In genomic region chr11:70191495-70192140, GRCh38 we compare ENCODE assay signal across 8 cellular contexts. TPM values are rescaled to one million over a fixed set of nuclear protein-coding genes. Genes with fewer than 3 reads are reported as not detected.
DNase-seq lines count a peak whose midpoint lies in the region; ATAC-seq and TF ChIP-seq lines count a peak whose summit lies in the region.

No MANE protein-coding gene starts in this region.

- POLR2A ChIA-PET in T-cell (lab: Charles Lee), result no interaction called here

- 16% methylated on average over 22 of the region's 22 CpGs for WGBS in hepatocyte (ENCODE audit: low lambda C conversion rate, missing lambda C conversion rate)

- no peaks in the 10 kb centered on the region for H3K9me3 Mint-ChIP-seq in T-cell

- H3K9me3 ChIP-seq in hepatocyte (ENCODE audit: low read depth), result no peaks in the 10 kb centered on the region

- no peaks in the 10 kb centered on the region for H3K9me2 ChIP-seq in hepatocyte (replicated peaks; ENCODE audit: insufficient read depth)

- H4K20me1 ChIP-seq in KMS-11 (ENCODE audit: insufficient read depth) (no peaks in the 10 kb centered on the region), hepatocyte (ENCODE audit: insufficient read depth, poor library complexity, severe bottlenecking) (no peaks in the 10 kb centered on the region)

- H3K79me2 ChIP-seq in KMS-11 (ENCODE audit: insufficient read depth, low read depth) (no peaks in the 10 kb centered on the region), hepatocyte (no peaks in the 10 kb centered on the region)

- H3K4me3 ChIP-seq in KMS-11 (IDR thresholded peaks at IDR 0.05; ENCODE audit: insufficient read depth, low read depth, low read length), result no peak overlapping the region
- no peak overlapping the region for H3K4me3 ChIP-seq in hepatocyte

- peaks cover 8 to 12% of the 10 kb centered on the region in 2 donors for H3K27me3 Mint-ChIP-seq in T-cell

- peak; percentile 24 for DNase-seq in DMS79 (lab: John Stamatoyannopoulos, UW)
- peak in 26 of 34 experiments; percentile 10 to 53 (median 30) for DNase-seq in T-cell
- peak in 34 of 58 donors; percentile 3 to 69 (median 16) for DNase-seq in anterior cingulate cortex (lab: John Stamatoyannopoulos, UW)
- DNase-seq in hepatocyte (ENCODE audit: low spot score), result peak; percentile 90
- peak; percentile 13 to 31 for DNase-seq in stimulated activated CD4-positive, alpha-beta T cell treated with anti-CD3 and anti-CD28 coated beads, Interleukin-15, amount 100 ng/mL, for 1 hour (ENCODE audit: low read depth in 1 of 2, low spot score in 1 of 2)
- no peak for DNase-seq in GF-D8 (lab: John Stamatoyannopoulos, UW)

- TF ChIP-seq CTCF in KMS-11 (conservative IDR thresholded peaks at IDR 0.05; ENCODE audit: low read depth, low read length), result peak; percentile 45
- peak; percentile 89 for TF ChIP-seq CTCF in hepatocyte (IDR thresholded peaks at IDR 0.05; ENCODE audit: poor library complexity)

- CTCF ChIA-PET in T-cell (lab: Charles Lee), result no interaction called here

- no peak overlapping the region for H3K4me3 Mint-ChIP-seq in T-cell

- ATAC-seq in T-cell (replicated peaks in 1 of 4) (peak in 3 of 4 experiments; percentile 52 to 61 (median 58)), GM19351 (IDR thresholded peaks at IDR 0.05; ENCODE audit: unreplicated experiment) (no peak)

- no peaks in the 10 kb centered on the region for H3K36me3 ChIP-seq in KMS-11 (ENCODE audit: insufficient read depth)
- H3K36me3 ChIP-seq in hepatocyte (replicated peaks; ENCODE audit: insufficient read depth, low read depth), result no peaks in the 10 kb centered on the region

- no peak overlapping the region for H3K27ac Mint-ChIP-seq in T-cell

- H3K36me3 Mint-ChIP-seq in T-cell, result no peaks in the 10 kb centered on the region

- peaks cover 23% of the 10 kb centered on the region; the same call in 1 of the 2 replicates for H3K27me3 ChIP-seq in KMS-11 (ENCODE audit: insufficient read depth, low read depth)
- H3K27me3 ChIP-seq in hepatocyte, result no peaks in the 10 kb centered on the region

- no peaks in the 10 kb centered on the region for H3K4me1 ChIP-seq in KMS-11 (ENCODE audit: low read depth, poor library complexity, severe bottlenecking)
- no peaks in the 10 kb centered on the region for H3K4me1 ChIP-seq in hepatocyte (ENCODE audit: insufficient read depth)

- H3K27ac ChIP-seq in KMS-11 (no peak overlapping the region), hepatocyte (no peak overlapping the region)

- H3K4me1 Mint-ChIP-seq in T-cell, result peaks cover 0 to 7% (median 2%) of the 10 kb centered on the region in 3 donors

- no peak overlapping the region for H3K9ac ChIP-seq in KMS-11

- H2AFZ ChIP-seq in KMS-11 (ENCODE audit: low read depth), result no peak overlapping the region
- H2AFZ ChIP-seq in hepatocyte, result no peak overlapping the region

- H3K4me2 ChIP-seq in KMS-11 (no peak overlapping the region), hepatocyte (no peak overlapping the region)

RNA-seq across cellular contexts. Expression of gene FADD, which starts 11.5 kb away (rescaled TPM):
- total RNA-seq in T-cell, result 10 to 100 TPM in 4 of 5 donors, 1 to 10 TPM in 1; 8.4 to 53.9 (median 50.8) TPM
- 29.1 and 29.6 TPM in 2 replicates for total RNA-seq in hepatocyte
- polyA plus RNA-seq in hepatocyte, result 36.1 and 38.2 TPM in 2 replicates
